Comparison of ENCODE assay signal across 8 cellular contexts in genomic region chr4:184745747-184746531, GRCh38.
DNase-seq lines count a peak whose midpoint lies in the region; ATAC-seq lines count a peak whose summit lies in the region.

No MANE protein-coding gene starts in this region.

- H3K4me3 ChIP-seq in duodenal mucosa (ENCODE audit: low read depth in 1 of 2, low read length in 2 of 2), result peak overlapping the region in 1 of 2 donors; percentile 7

- H3K27me3 ChIP-seq in duodenal mucosa (ENCODE audit: control insufficient read depth in 1 of 2, insufficient read depth in 2 of 2, low read length in 2 of 2), result no peaks in the 10 kb centered on the region

- H3K36me3 ChIP-seq in duodenal mucosa (ENCODE audit: control insufficient read depth in 1 of 2, insufficient read depth in 2 of 2, low read length in 2 of 2), result no peaks in the 10 kb centered on the region

- H3K9ac ChIP-seq in duodenal mucosa (ENCODE audit: low read depth in 1 of 2, low read length in 2 of 2), result no peak overlapping the region

- DNase-seq in GM03348 (ENCODE audit: low spot score) (peak; percentile 85), NCI-H748 (lab: John Stamatoyannopoulos, UW; ENCODE audit: unreplicated experiment) (peak; percentile 51), medulla oblongata (ENCODE audit: extremely low spot score) (peak; percentile 94)
- DNase-seq in activated CD4-positive, alpha-beta T cell treated with anti-CD3 and anti-CD28 coated beads, Interleukin-2, amount 50 U/mL, for 4 hours, result peak; percentile 69 to 74
- peak; percentile 63 for DNase-seq in stimulated activated CD8-positive, alpha-beta memory T cell treated with anti-CD3 and anti-CD28 coated beads, Interleukin-12 subunit alpha, Interleukin-12 subunit beta, amount 100 ng/mL, for 1 hour (ENCODE audit: low read depth)

- peaks cover 30 to 33% of the 10 kb centered on the region in 2 donors for H3K4me1 ChIP-seq in duodenal mucosa (ENCODE audit: control insufficient read depth in 1 of 2, insufficient read depth in 2 of 2, low read length in 2 of 2)

- H3K9me3 ChIP-seq in duodenal mucosa (ENCODE audit: control insufficient read depth in 1 of 2, low read length in 2 of 2), result peaks cover 0 to under 1% of the 10 kb centered on the region in 2 donors

- peak overlapping the region; percentile 11 for H3K27ac ChIP-seq in duodenal mucosa (ENCODE audit: low read depth, low read length)

- ATAC-seq in HG03139 (IDR thresholded peaks at IDR 0.05; ENCODE audit: unreplicated experiment) (peak; percentile 53), GM19023 (IDR thresholded peaks at IDR 0.05; ENCODE audit: unreplicated experiment) (no peak)
